In the genomic region with DNA sequence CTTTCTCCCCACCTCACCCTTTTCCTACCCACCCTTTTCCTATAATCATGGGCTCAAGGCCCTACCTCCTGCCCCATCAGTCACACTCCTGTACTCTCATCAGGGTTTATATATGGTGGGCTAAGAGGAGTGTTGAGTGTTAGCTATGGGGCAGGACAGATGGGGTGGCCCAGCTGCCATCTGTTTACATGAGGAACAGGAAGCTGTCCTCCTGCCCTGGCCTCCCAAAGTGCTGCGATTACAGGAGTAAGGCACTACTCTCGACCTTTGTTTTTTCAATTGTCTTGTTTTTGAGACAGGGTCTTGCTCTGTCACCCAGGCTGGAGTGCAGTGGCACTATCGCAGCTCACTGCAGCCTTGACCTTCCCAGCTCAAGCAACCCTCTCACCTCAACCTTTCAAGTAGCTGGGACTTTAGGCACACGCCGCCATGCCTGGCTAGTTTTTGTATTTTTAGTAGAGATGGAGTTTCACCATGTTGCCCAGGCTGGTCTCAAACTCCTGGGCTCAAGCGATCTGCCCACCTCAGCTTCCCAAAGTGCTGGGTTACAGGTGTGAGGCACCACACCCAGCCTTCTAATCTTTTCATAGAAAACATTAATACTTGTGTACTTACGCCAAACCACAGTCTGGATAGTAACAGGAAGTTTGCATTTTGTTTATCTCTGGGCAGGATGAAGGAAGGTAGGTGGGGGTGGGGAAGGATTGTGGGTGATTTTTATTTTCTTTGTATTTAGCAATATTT, we compare ENCODE assay signal across 1 cellular context.
TF ChIP-seq lines count a peak whose summit lies in the region.

No MANE protein-coding gene starts in this region.

TF ChIP-seq in GM12878, 131 proteins besides CTCF, POLR2A, EP300 and RAD21:
- TF ChIP-seq CEBPB (IDR thresholded peaks at IDR 0.05; ENCODE audit: borderline replicate concordance in 1 of 2, low read depth in 2 of 2, low read length in 2 of 2) (no peak), SPI1 (IDR thresholded peaks at IDR 0.05; ENCODE audit: borderline replicate concordance, insufficient read depth, low read depth, low read length) (no peak), RUNX3 (IDR thresholded peaks at IDR 0.05; ENCODE audit: low read length) (peak; percentile 13; the same call in 1 of the 2 replicates)
TF ChIP-seq in GM12878: peak in this region for 1.
